Comparison of ENCODE assay signal across 17 cellular contexts in the genomic region with DNA sequence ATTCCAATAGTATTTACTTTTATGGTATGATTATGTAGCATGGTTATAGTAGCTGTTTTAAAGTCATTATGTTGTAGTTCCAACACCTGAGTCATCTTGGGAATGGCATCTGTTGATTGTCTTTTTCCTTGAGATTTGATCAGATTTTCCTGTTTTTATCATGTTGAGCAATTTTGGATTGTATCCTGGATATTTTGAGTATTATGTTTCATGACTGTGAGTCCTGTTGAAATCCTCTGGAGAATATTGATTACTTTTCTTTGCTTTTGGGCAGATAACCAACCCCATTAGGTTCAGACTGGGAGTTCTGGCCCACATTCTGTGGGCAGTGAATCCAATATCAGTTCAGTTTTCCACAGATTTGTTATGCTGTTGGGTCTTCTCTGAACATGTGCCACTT.
"Had no signal": no experiment of that assay in that cellular context is flagged by ENCODE, and none has a peak within 500 bp of the region (broad histone marks: within the 10 kb centered on the region; RNA-seq: fewer than 3 reads in every experiment).

No MANE protein-coding gene starts in this region.

- H3K27ac ChIP-seq: ascending aorta, breast epithelium, gastrocnemius medialis, SK-N-MC, tibial artery had no signal

- H3K36me3 Mint-ChIP-seq: stimulated activated memory B cell treated with anti-CD40 and anti-IgM and Interleukin-4, amounts not matched to agents 10 μg/mL and 1 μg/mL and 100 μg/mL, for 72 hours had no signal

- H3K4me3 ChIP-seq: ascending aorta, breast epithelium, gastrocnemius medialis, SK-N-MC, tibial artery had no signal

- H3K4me3 Mint-ChIP-seq: activated naive CD4-positive, alpha-beta T cell treated with anti-CD3 and anti-CD28 coated beads for 36 hours; activated naive CD8-positive, alpha-beta T cell treated with anti-CD3 and anti-CD28 coated beads, Interleukin-2, amount 50 U/mL, for 24 hours; activated T-helper 17 cell treated with anti-CD3 and anti-CD28 coated beads, Interleukin-2, amount 50 U/mL, for 72 hours; dendritic cell treated with granulocyte-macrophage colony-stimulating factor and Interleukin-4, amounts not matched to agents 40 ng/mL and 50 ng/mL, for 4 days; effector memory CD8-positive, alpha-beta T cell; memory B cell; stimulated activated memory B cell treated with anti-CD40 and anti-IgM and Interleukin-4, amounts not matched to agents 10 μg/mL and 1 μg/mL and 100 μg/mL, for 72 hours had no signal

- H3K27me3 Mint-ChIP-seq: activated naive CD8-positive, alpha-beta T cell treated with anti-CD3 and anti-CD28 coated beads, Interleukin-2, amount 50 U/mL, for 24 hours; stimulated activated memory B cell treated with anti-CD40 and anti-IgM and Interleukin-4, amounts not matched to agents 10 μg/mL and 1 μg/mL and 100 μg/mL, for 72 hours had no signal

- H3K36me3 ChIP-seq: ascending aorta, breast epithelium, gastrocnemius medialis, tibial artery had no signal

- H3K9me3 Mint-ChIP-seq: activated naive CD4-positive, alpha-beta T cell treated with anti-CD3 and anti-CD28 coated beads for 36 hours; activated T-helper 17 cell treated with anti-CD3 and anti-CD28 coated beads, Interleukin-2, amount 50 U/mL, for 72 hours; dendritic cell treated with granulocyte-macrophage colony-stimulating factor and Interleukin-4, amounts not matched to agents 40 ng/mL and 50 ng/mL, for 4 days; effector memory CD8-positive, alpha-beta T cell had no signal

- H3K4me1 ChIP-seq: ascending aorta, breast epithelium, gastrocnemius medialis, tibial artery had no signal

- H3K27me3 ChIP-seq: ascending aorta, breast epithelium, gastrocnemius medialis, tibial artery had no signal

- H3K4me1 Mint-ChIP-seq: activated naive CD8-positive, alpha-beta T cell treated with anti-CD3 and anti-CD28 coated beads, Interleukin-2, amount 50 U/mL, for 24 hours; activated T-helper 17 cell treated with anti-CD3 and anti-CD28 coated beads, Interleukin-2, amount 50 U/mL, for 72 hours; memory B cell; naive thymus-derived CD8-positive, alpha-beta T cell; stimulated activated memory B cell treated with anti-CD40 and anti-IgM and Interleukin-4, amounts not matched to agents 10 μg/mL and 1 μg/mL and 100 μg/mL, for 72 hours had no signal

- FAIRE-seq: islet of Langerhans had no signal

- DNase-seq: activated CD4-positive, alpha-beta T cell treated with anti-CD3 and anti-CD28 coated beads, Interleukin-2, amount 50 U/mL, for 4 hours; activated CD4-positive, CD25-positive, alpha-beta regulatory T cell treated with anti-CD3 and anti-CD28 coated beads, Interleukin-2, amount 50 U/mL, for 72 hours; activated naive CD4-positive, alpha-beta T cell treated with anti-CD3 and anti-CD28 coated beads for 36 hours; activated naive CD8-positive, alpha-beta T cell treated with anti-CD3 and anti-CD28 coated beads, Interleukin-2, amount 50 U/mL, for 24 hours; effector memory CD8-positive, alpha-beta T cell; gastrocnemius medialis; naive thymus-derived CD8-positive, alpha-beta T cell; T-helper 1 cell; tibial artery had no signal

- H3K9me3 ChIP-seq: breast epithelium, gastrocnemius medialis had no signal

- H3K27ac Mint-ChIP-seq: activated naive CD4-positive, alpha-beta T cell treated with anti-CD3 and anti-CD28 coated beads for 36 hours; activated naive CD8-positive, alpha-beta T cell treated with anti-CD3 and anti-CD28 coated beads, Interleukin-2, amount 50 U/mL, for 24 hours; activated T-helper 17 cell treated with anti-CD3 and anti-CD28 coated beads, Interleukin-2, amount 50 U/mL, for 72 hours; dendritic cell treated with granulocyte-macrophage colony-stimulating factor and Interleukin-4, amounts not matched to agents 40 ng/mL and 50 ng/mL, for 4 days; effector memory CD8-positive, alpha-beta T cell; memory B cell; naive thymus-derived CD8-positive, alpha-beta T cell; stimulated activated memory B cell treated with anti-CD40 and anti-IgM and Interleukin-4, amounts not matched to agents 10 μg/mL and 1 μg/mL and 100 μg/mL, for 72 hours had no signal
